In the genomic region with DNA sequence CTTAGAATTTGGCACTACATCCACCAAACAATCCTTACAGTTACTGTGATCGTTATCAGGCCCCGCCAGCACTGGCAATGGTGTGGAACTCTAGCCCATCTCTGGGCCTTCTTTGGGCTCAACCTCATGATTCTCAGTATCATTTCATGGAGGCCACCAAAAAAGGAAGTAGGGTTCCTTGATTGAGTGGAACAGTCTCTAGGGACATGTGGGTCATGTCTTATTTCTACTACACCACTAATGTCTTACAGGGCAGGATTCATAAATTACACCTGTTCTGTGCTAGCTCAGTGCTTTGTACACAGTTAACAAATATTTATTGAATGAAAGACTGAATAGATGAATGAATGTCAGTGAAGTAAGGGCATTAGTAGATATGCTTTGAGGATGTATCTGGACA, we compare ENCODE assay signal across 11 cellular contexts. TPM values are rescaled to one million over a fixed set of nuclear protein-coding genes. Genes with fewer than 3 reads are reported as not detected.
DNase-seq lines count a peak whose midpoint lies in the region; ATAC-seq lines count a peak whose summit lies in the region.
"Had no signal": no experiment of that assay in that cellular context is flagged by ENCODE, and none has a peak within 500 bp of the region (broad histone marks: within the 10 kb centered on the region; RNA-seq: fewer than 3 reads in every experiment).

No MANE protein-coding gene starts in this region.

- DNase-seq in OCI-M1 (lab: John Stamatoyannopoulos, UW) (peak; percentile 23), mucosa of gallbladder (ENCODE audit: low spot score) (no peak), islet precursor cell (no peak), NCI-H524 (lab: John Stamatoyannopoulos, UW) (no peak), cerebellar cortex (ENCODE audit: low spot score) (no peak)
- DNase-seq: CD4-positive, CD25-positive, alpha-beta regulatory T cell; cortex of kidney; midbrain had no signal

- ATAC-seq in GM18499 (IDR thresholded peaks at IDR 0.05; ENCODE audit: insufficient read depth, unreplicated experiment) (peak; percentile 89), GM19468 (IDR thresholded peaks at IDR 0.05; ENCODE audit: extremely low read depth, unreplicated experiment) (peak; percentile 83), HG02981 (IDR thresholded peaks at IDR 0.05; ENCODE audit: unreplicated experiment) (peak; percentile 96)

RNA-seq across cellular contexts. Expression of a gene that starts 53.9 kb away (rescaled TPM):
- 35.9 TPM for total RNA-seq in mucosa of gallbladder

RNA-seq across cellular contexts. Expression of a gene that starts 54.2 kb away (rescaled TPM):
- 13.0 TPM for total RNA-seq in mucosa of gallbladder
